In genomic region chr16:86508028-86508946, GRCh38 we compare ENCODE assay signal across 1 cellular context.
TF ChIP-seq lines count a peak whose summit lies in the region.

No MANE protein-coding gene starts in this region.

TF ChIP-seq in GM23338, 12 proteins besides CTCF, POLR2A, EP300 and RAD21 (continued from another document):
- no peak for TF ChIP-seq ZNF462 (CRISPR knock-in tag; IDR thresholded peaks at IDR 0.05)
- no peak for TF ChIP-seq NANOG (IDR thresholded peaks at IDR 0.05; ENCODE audit: borderline replicate concordance)
- peak; percentile 85 for TF ChIP-seq EZH2 (IDR thresholded peaks at IDR 0.05; ENCODE audit: low read depth, unreplicated experiment)
- peak; percentile 10 for TF ChIP-seq EZH2phosphoT487 (IDR thresholded peaks at IDR 0.05; ENCODE audit: unreplicated experiment)
